7 cellular contexts compared by ENCODE assay signal in genomic region chr5:149551227-149552037, GRCh38. TPM values are rescaled to one million over a fixed set of nuclear protein-coding genes. Genes with fewer than 3 reads are reported as not detected.
DNase-seq lines count a peak whose midpoint lies in the region; ATAC-seq and TF ChIP-seq lines count a peak whose summit lies in the region.

CSNK1A1 (minus strand) TSS chr5:149551439; CDS start chr5:149550964, 475 bp downstream.

- in situ Hi-C loops in astrocyte of the cerebellum (cut with HindIII; ENCODE audit: low sequenced_read_pairs), result no loop called here

- peak; percentile 89 for TF ChIP-seq CTCF in astrocyte of the cerebellum (IDR thresholded peaks at IDR 0.05; ENCODE audit: low read depth, low read length, missing control alignments)

- ATAC-seq in GM18508 (IDR thresholded peaks at IDR 0.05; ENCODE audit: insufficient read depth, unreplicated experiment), result peak; percentile 76
- ATAC-seq in HG03025 (IDR thresholded peaks at IDR 0.05; ENCODE audit: low FRiP score, unreplicated experiment), result peak; percentile 89

- DNase-seq in NCI-H2029 treated with DMSO at 0.1 percent for 48 hours (lab: John Stamatoyannopoulos, UW), result peak; percentile 95
- DNase-seq in T-helper 9 cell, result peak; percentile 98
- peak; percentile 97 for DNase-seq in astrocyte of the cerebellum (ENCODE audit: low read depth)
- peak; percentile 99 for DNase-seq in hepatic stellate cell (ENCODE audit: low spot score)
- peak; percentile 93 for DNase-seq in renal cortical epithelial cell (ENCODE audit: low read depth)

- peak within 1 kb of the TSS; percentile 100 for H3K4me3 ChIP-seq in astrocyte of the cerebellum (ENCODE audit: low read depth, low read length)

RNA-seq across cellular contexts. Expression of gene CSNK1A1, which starts in this region (rescaled TPM):
- 316 and 512 TPM in 2 replicates for total RNA-seq in renal cortical epithelial cell

Comparison
In these comparisons a context has a peak if more than half of its experiments do, and no peak if none do; other contexts are left out.
1. Peak in every context shown above with its lines: DNase-seq, ATAC-seq and H3K4me3 ChIP-seq.